In the genomic region with DNA sequence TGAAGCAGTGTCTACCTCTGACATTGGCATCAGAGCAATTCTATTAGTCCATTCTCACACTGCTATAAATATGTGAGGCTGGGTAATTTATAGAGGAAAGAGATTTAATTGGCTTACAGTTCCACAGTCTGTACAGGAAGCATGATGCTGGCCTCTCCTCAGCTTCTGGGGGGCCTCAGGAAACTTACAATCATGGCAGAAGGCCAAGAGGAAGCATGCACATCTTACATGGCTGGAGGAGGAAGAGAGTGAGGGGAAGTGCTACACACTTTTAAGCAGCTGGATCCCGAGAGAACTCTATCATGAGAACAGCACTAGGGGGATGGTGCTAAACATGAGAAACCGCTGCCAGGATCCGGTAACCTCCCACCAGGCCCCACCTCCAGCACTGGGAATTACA, we compare ENCODE assay signal across 22 cellular contexts.
"Had no signal": no experiment of that assay in that cellular context is flagged by ENCODE, and none has a peak within 500 bp of the region (broad histone marks: within the 10 kb centered on the region; RNA-seq: fewer than 3 reads in every experiment).

No MANE protein-coding gene starts in this region.

- H3K36me3 Mint-ChIP-seq: activated naive CD8-positive, alpha-beta T cell treated with anti-CD3 and anti-CD28 coated beads, Interleukin-2, amount 10 ng/mL, durations not matched to agents 7 days and 5 days; T-cell had no signal

- H3K27ac Mint-ChIP-seq: activated CD4-positive, alpha-beta memory T cell treated with anti-CD3 and anti-CD28 coated beads, Interleukin-2, amount 10 ng/mL, durations not matched to agents 7 days and 5 days; activated CD4-positive, alpha-beta T cell treated with anti-CD3 and anti-CD28 coated beads for 36 hours; activated naive CD8-positive, alpha-beta T cell treated with anti-CD3 and anti-CD28 coated beads, Interleukin-2, amount 10 ng/mL, durations not matched to agents 7 days and 5 days; activated T-helper 2 cell treated with anti-CD3 and anti-CD28 coated beads, Interferon-gamma antibody, Interleukin-2, Interleukin-4, amounts not matched to agents 10 μg/mL and 5 μg/mL and 100 μg/mL, durations not matched to agents 14 hours and 24 hours and 36 hours; T-cell had no signal

- H3K4me3 ChIP-seq: adrenal gland had no signal

- H3K27me3 ChIP-seq: adrenal gland had no signal

- DNase-seq: activated CD4-positive, alpha-beta memory T cell treated with anti-CD3 and anti-CD28 coated beads, Interleukin-2, amount 10 ng/mL, durations not matched to agents 7 days and 5 days; activated CD4-positive, alpha-beta T cell treated with anti-CD3 and anti-CD28 coated beads for 36 hours; activated CD4-positive, alpha-beta T cell treated with anti-CD3 and anti-CD28 coated beads, Interleukin-2, amount 50 U/mL, for 1 hour; activated naive CD4-positive, alpha-beta T cell treated with anti-CD3 and anti-CD28 coated beads, Interleukin-2, amount 50 U/mL, for 16 hours; activated naive CD8-positive, alpha-beta T cell treated with anti-CD3 and anti-CD28 coated beads, Interleukin-2, amount 10 ng/mL, durations not matched to agents 7 days and 5 days; activated T-cell treated with anti-CD3 and anti-CD28 coated beads for 4 hours; activated T-cell treated with anti-CD3 and anti-CD28 coated beads, Interleukin-2, amount 50 U/mL, for 48 hours; adrenal gland; anterior cingulate cortex; MM.1S; NCI-H1092 treated with DMSO at 0.1 percent for 48 hours; NCI-H1417 treated with DMSO at 0.1 percent for 48 hours; NCI-H1694; NCI-H2029; NCI-H524; SIG-M5; T-cell; T-helper 2 cell; T1000 had no signal

- H3K9me3 Mint-ChIP-seq: activated CD4-positive, alpha-beta memory T cell treated with anti-CD3 and anti-CD28 coated beads, Interleukin-2, amount 10 ng/mL, durations not matched to agents 7 days and 5 days; activated naive CD8-positive, alpha-beta T cell treated with anti-CD3 and anti-CD28 coated beads, Interleukin-2, amount 10 ng/mL, durations not matched to agents 7 days and 5 days; activated T-helper 2 cell treated with anti-CD3 and anti-CD28 coated beads, Interferon-gamma antibody, Interleukin-2, Interleukin-4, amounts not matched to agents 10 μg/mL and 5 μg/mL and 100 μg/mL, durations not matched to agents 14 hours and 24 hours and 36 hours had no signal

- H3K9ac ChIP-seq: KMS-11 had no signal

- H3K36me3 ChIP-seq: adrenal gland had no signal

- H3K4me1 Mint-ChIP-seq: activated CD4-positive, alpha-beta memory T cell treated with anti-CD3 and anti-CD28 coated beads, Interleukin-2, amount 10 ng/mL, durations not matched to agents 7 days and 5 days; activated CD4-positive, alpha-beta T cell treated with anti-CD3 and anti-CD28 coated beads for 36 hours; activated naive CD8-positive, alpha-beta T cell treated with anti-CD3 and anti-CD28 coated beads, Interleukin-2, amount 10 ng/mL, durations not matched to agents 7 days and 5 days; T-cell had no signal

- H3K9me3 ChIP-seq: adrenal gland had no signal

- H3K27ac ChIP-seq: adrenal gland, KMS-11, VCaP had no signal

- H3K4me3 Mint-ChIP-seq: activated CD4-positive, alpha-beta memory T cell treated with anti-CD3 and anti-CD28 coated beads, Interleukin-2, amount 10 ng/mL, durations not matched to agents 7 days and 5 days; activated CD4-positive, alpha-beta T cell treated with anti-CD3 and anti-CD28 coated beads for 36 hours; activated naive CD8-positive, alpha-beta T cell treated with anti-CD3 and anti-CD28 coated beads, Interleukin-2, amount 10 ng/mL, durations not matched to agents 7 days and 5 days; T-cell had no signal

- H3K4me1 ChIP-seq: adrenal gland had no signal
